In the genomic region with DNA sequence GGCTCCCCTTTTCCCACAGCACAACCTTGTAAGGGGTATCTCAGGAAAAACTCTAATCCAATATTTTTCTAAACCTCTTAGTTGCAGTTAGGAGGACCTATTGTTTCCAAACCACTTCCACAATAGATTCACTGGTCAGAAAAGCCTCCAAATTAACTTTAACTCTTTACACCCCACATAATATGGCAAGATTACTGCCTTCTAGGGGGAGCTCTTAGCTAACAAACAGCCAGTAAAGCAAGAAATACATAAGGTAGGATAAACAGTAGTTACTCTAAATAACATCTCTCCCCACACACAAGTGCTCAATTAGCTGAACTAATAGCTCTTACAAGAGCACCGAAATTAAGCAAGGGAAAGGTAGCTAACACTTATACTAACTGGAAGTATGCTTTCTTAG, we compare ENCODE assay signal across 25 cellular contexts.
DNase-seq lines count a peak whose midpoint lies in the region; ATAC-seq, FAIRE-seq and TF ChIP-seq lines count a peak whose summit lies in the region.
"Had no signal": no experiment of that assay in that cellular context is flagged by ENCODE, and none has a peak within 500 bp of the region (broad histone marks: within the 10 kb centered on the region; RNA-seq: fewer than 3 reads in every experiment).

No MANE protein-coding gene starts in this region.

- peak overlapping the region; percentile 85; the same call in 1 of the 2 replicates for H2BK5ac ChIP-seq in H1 (ENCODE audit: low read depth, low read length)
- H2BK5ac ChIP-seq in mesendoderm (ENCODE audit: low read length), result no peak overlapping the region

- TF ChIP-seq EP300 in H1 (IDR thresholded peaks at IDR 0.05; ENCODE audit: borderline replicate concordance in 1 of 2, low read depth in 2 of 2, low read length in 2 of 2), result no peak

- H3K56ac ChIP-seq in H1 (replicated peaks; ENCODE audit: insufficient read length, low read depth, low read length) (no peak overlapping the region), mesendoderm (ENCODE audit: low read length) (no peak overlapping the region)

- H3K4me2 ChIP-seq in H1 (ENCODE audit: insufficient read depth in 1 of 2, low read depth in 2 of 2, low read length in 2 of 2) (peak overlapping the region in 1 of 2 experiments; percentile 19; a peak in 1 of 4 replicates), mesendoderm (ENCODE audit: low read length) (no peak overlapping the region)
- H3K4me2 ChIP-seq: BLaER1 treated with 17β-estradiol and CSF1 and Interleukin-3, amounts not matched to agents 10 nM and 100 nM had no signal

- no peak overlapping the region for H4K5ac ChIP-seq in H1 (ENCODE audit: insufficient read length, low read depth, low read length)
- no peak overlapping the region for H4K5ac ChIP-seq in mesendoderm (ENCODE audit: low read length)

- peak overlapping the region; percentile 51; the same call in 1 of the 2 replicates for H3K27ac ChIP-seq in HUES6 (ENCODE audit: low read depth, low read length)
- H3K27ac ChIP-seq in H1 (ENCODE audit: low read depth, low read length), result no peak overlapping the region
- peak overlapping the region; percentile 29 for H3K27ac ChIP-seq in mesendoderm (ENCODE audit: low read depth, low read length)
- no peak overlapping the region for H3K27ac ChIP-seq in body of pancreas
- H3K27ac ChIP-seq: BLaER1 treated with 17β-estradiol and CSF1 and Interleukin-3, amounts not matched to agents 10 nM and 100 nM had no signal

- H3K4me1 ChIP-seq in HUES6 (ENCODE audit: control insufficient read depth, insufficient read depth, low read length) (peaks cover 39% of the 10 kb centered on the region), H1 (replicated peaks in 1 of 4; ENCODE audit: control insufficient read depth in 3 of 4, insufficient read depth in 4 of 4, low read length in 3 of 4) (peaks cover 5 to 17% (median 12%) of the 10 kb centered on the region in 4 experiments; a peak in 6 of 7 replicates), mesendoderm (ENCODE audit: control insufficient read depth, low read depth, low read length) (peaks cover 2% of the 10 kb centered on the region), body of pancreas (no peaks in the 10 kb centered on the region)

- TF ChIP-seq CTCF in H1 (IDR thresholded peaks at IDR 0.05; ENCODE audit: control extremely low read depth in 1 of 3, insufficient read depth in 1 of 3, low read depth in 1 of 3, low read length in 3 of 3) (peak in 2 of 3 experiments; percentile 3 to 20; a peak in 2 of 4 replicates), body of pancreas (IDR thresholded peaks at IDR 0.05) (no peak)

- WGBS in H1 (ENCODE audit: extremely low coverage in 1 of 2, insufficient coverage in 1 of 2, insufficient read length in 1 of 2, insufficient replicate concordance in 2 of 2, low coverage in 1 of 2, low lambda C conversion rate in 2 of 2, missing lambda C conversion rate in 1 of 2), 2 experiments, result 87% methylated on average over 1 of the region's 1 CpG; no CpG with 5 or more reads in 1 of the 2 experiments
- WGBS in mesendoderm (ENCODE audit: extremely low coverage, insufficient coverage, low lambda C conversion rate), result no CpG with 5 or more reads among the region's 1 CpG
- 42 to 61% methylated on average over 1 of the region's 1 CpG for WGBS in body of pancreas, 2 donors

- POLR2A ChIA-PET in H1 (lab: Charles Lee; ENCODE audit: partially characterized antibody), result no interaction called here

- H3K4ac ChIP-seq in H1 (replicated peaks; ENCODE audit: insufficient read length, low read depth, low read length), result no peak overlapping the region
- H3K4ac ChIP-seq in mesendoderm (ENCODE audit: low read depth, low read length), result no peak overlapping the region

- H3K79me2 ChIP-seq in H1 (ENCODE audit: control insufficient read depth in 1 of 2, insufficient read depth in 2 of 2, low read length in 2 of 2) (no peaks in the 10 kb centered on the region), mesendoderm (ENCODE audit: control insufficient read depth, insufficient read depth, low read length) (no peaks in the 10 kb centered on the region)

- H3K18ac ChIP-seq in H1 (ENCODE audit: extremely low read depth, low read length), result peak overlapping the region; percentile 95
- peak overlapping the region; percentile 76 for H3K18ac ChIP-seq in mesendoderm (ENCODE audit: low read length)

- H3K9me3 ChIP-seq in HUES6 (ENCODE audit: control insufficient read depth, insufficient read depth, low read depth, low read length), result peaks cover 4% of the 10 kb centered on the region; the same call in 1 of the 2 replicates
- no peaks in the 10 kb centered on the region for H3K9me3 ChIP-seq in H1 (ENCODE audit: insufficient read depth in 2 of 2, low read depth in 1 of 2, low read length in 1 of 2)
- H3K9me3 ChIP-seq in body of pancreas, result no peaks in the 10 kb centered on the region
- H3K9me3 ChIP-seq: BLaER1 treated with 17β-estradiol and CSF1 and Interleukin-3, amounts not matched to agents 10 nM and 100 nM; HAP-1 had no signal

- no peak overlapping the region for H3K23ac ChIP-seq in H1 (ENCODE audit: insufficient read length)
- H3K23ac ChIP-seq in mesendoderm (ENCODE audit: low read length), result no peak overlapping the region

- no peaks in the 10 kb centered on the region for H3K27me3 ChIP-seq in HUES6 (ENCODE audit: control insufficient read depth, insufficient read depth, low read length)
- H3K27me3 ChIP-seq in H1 (replicated peaks in 1 of 4; ENCODE audit: control insufficient read depth in 3 of 4, extremely low read depth in 1 of 4, insufficient read depth in 3 of 4, low read length in 3 of 4), result no peaks in the 10 kb centered on the region
- H3K27me3 ChIP-seq in mesendoderm (ENCODE audit: insufficient read depth, low read length, poor library complexity), result no peaks in the 10 kb centered on the region
- no peaks in the 10 kb centered on the region for H3K27me3 ChIP-seq in body of pancreas
- H3K27me3 ChIP-seq: BLaER1 treated with 17β-estradiol and CSF1 and Interleukin-3, amounts not matched to agents 10 nM and 100 nM had no signal

- H3K23me2 ChIP-seq in H1 (ENCODE audit: low read depth, low read length), result no peaks in the 10 kb centered on the region

- DNase-seq in ELR (ENCODE audit: low read depth) (peak; percentile 26), H1 (ENCODE audit: low read depth in 1 of 2, low spot score in 2 of 2) (no peak), mesendoderm (no peak), DMS 273 treated with DMSO at 0.1 percent for 48 hours (lab: John Stamatoyannopoulos, UW) (no peak), body of pancreas (no peak)
- no peak for DNase-seq in stimulated activated naive CD8-positive, alpha-beta T cell treated with anti-CD3 and anti-CD28 coated beads, Interleukin-15, Interleukin-2, amounts not matched to agents 100 U/mL and 50 U/mL, for 24 hours
- DNase-seq: CD8-positive, alpha-beta memory T cell; DMS79 treated with DMSO at 0.1 percent for 48 hours; Kasumi-1; MV-4-11; NCI-H1105; NCI-H1436 treated with DMSO at 0.1 percent for 48 hours; NCI-H187 treated with DMSO at 0.1 percent for 48 hours; NCI-H2107; NCI-H446; NCI-H524 treated with DMSO at 0.1 percent for 48 hours; NCI-H774; T-helper 1 cell had no signal

- peak overlapping the region; percentile 67; the same call in 1 of the 2 replicates for H2AFZ ChIP-seq in H1 (ENCODE audit: low read length)

- H4K8ac ChIP-seq in H1 (ENCODE audit: extremely low read depth, insufficient read depth, low read length) (no peak overlapping the region), mesendoderm (ENCODE audit: low read depth, low read length) (no peak overlapping the region)

- 0 out of 2 replicates have a peak overlapping the region, but pooled peaks have one; percentile 17 for H2BK12ac ChIP-seq in H1 (ENCODE audit: low read depth, low read length)

- H3K9ac ChIP-seq in HUES6 (ENCODE audit: low read length) (no peak overlapping the region), H1 (replicated peaks in 1 of 4; ENCODE audit: extremely low read depth in 1 of 4, low read depth in 3 of 4, low read length in 3 of 4) (no peak overlapping the region; a peak in 1 of 7 replicates), mesendoderm (ENCODE audit: low read length) (no peak overlapping the region)
- H3K9ac ChIP-seq: BLaER1 treated with 17β-estradiol and CSF1 and Interleukin-3, amounts not matched to agents 10 nM and 100 nM had no signal

- intact Hi-C loops in body of pancreas (cut with DNase I), result no loop called here

- peak overlapping the region; percentile 66 for H4K91ac ChIP-seq in H1 (replicated peaks; ENCODE audit: insufficient read length, low read length)

- H3K36me3 ChIP-seq in HUES6 (ENCODE audit: control insufficient read depth, insufficient read depth, low read length) (no peaks in the 10 kb centered on the region), H1 (ENCODE audit: control insufficient read depth in 2 of 4, insufficient read depth in 4 of 4, low read length in 3 of 4) (no peaks in the 10 kb centered on the region), mesendoderm (ENCODE audit: control insufficient read depth, insufficient read depth, low read length) (no peaks in the 10 kb centered on the region), body of pancreas (replicated peaks in 1 of 2; ENCODE audit: insufficient read depth in 1 of 2, low read depth in 2 of 2) (no peaks in the 10 kb centered on the region)
- H3K36me3 ChIP-seq: BLaER1 treated with 17β-estradiol and CSF1 and Interleukin-3, amounts not matched to agents 10 nM and 100 nM; HAP-1 had no signal

- H2BK20ac ChIP-seq in H1 (ENCODE audit: low read length), result no peak overlapping the region

- H2BK15ac ChIP-seq in H1 (ENCODE audit: low read length) (no peak overlapping the region), mesendoderm (replicated peaks; ENCODE audit: low read depth) (peak overlapping the region; percentile 77)

- peak overlapping the region; percentile 81 for H2BK120ac ChIP-seq in H1 (replicated peaks; ENCODE audit: low read depth, low read length)
- H2BK120ac ChIP-seq in mesendoderm (ENCODE audit: low read depth, low read length), result peak overlapping the region; percentile 35

- H3K14ac ChIP-seq in H1 (ENCODE audit: insufficient read length), result no peak overlapping the region

- CTCF ChIA-PET in H1 (lab: Charles Lee; ENCODE audit: partially characterized antibody), result interaction anchor here (1.1 to 1.4 kb wide), 5 partner anchors 16 to 1261 kb away, joined by 3 to 6 read pairs (median 3); no protein-coding TSS in a partner anchor

- H2AK5ac ChIP-seq in H1 (ENCODE audit: low read depth, low read length) (no peak overlapping the region), mesendoderm (ENCODE audit: low read length) (no peak overlapping the region)

- H3K79me1 ChIP-seq in H1 (ENCODE audit: low read depth, low read length), result no peaks in the 10 kb centered on the region
- H3K79me1 ChIP-seq in mesendoderm (ENCODE audit: low read length), result no peaks in the 10 kb centered on the region

- H3K4me3 ChIP-seq in HUES6 (ENCODE audit: low read depth, low read length), result no peak overlapping the region
- no peak overlapping the region for H3K4me3 ChIP-seq in H1 (ENCODE audit: extremely low read depth in 1 of 4, insufficient read depth in 2 of 4, low read depth in 3 of 4, low read length in 4 of 4)
- H3K4me3 ChIP-seq in mesendoderm (ENCODE audit: low read length), result no peak overlapping the region
- no peak overlapping the region for H3K4me3 ChIP-seq in body of pancreas
- H3K4me3 ChIP-seq: BLaER1 treated with 17β-estradiol and CSF1 and Interleukin-3, amounts not matched to agents 10 nM and 100 nM; HAP-1 had no signal

- no peak for FAIRE-seq in H1 (lab: Jason Lieb, UNC)
- FAIRE-seq: GM19239, HepG2, RCC 7860 had no signal

- TF ChIP-seq POLR2A in H1 (IDR thresholded peaks at IDR 0.05; ENCODE audit: control extremely low read depth in 1 of 2, low read depth in 2 of 2, low read length in 2 of 2) (no peak), body of pancreas (IDR thresholded peaks at IDR 0.05) (no peak)

- no peak for ATAC-seq in HG03196 (IDR thresholded peaks at IDR 0.05; ENCODE audit: unreplicated experiment)
- ATAC-seq in stimulated activated naive CD8-positive, alpha-beta T cell treated with anti-CD3 and anti-CD28 coated beads, Interleukin-15, Interleukin-2, amounts not matched to agents 100 U/mL and 50 U/mL, for 24 hours, result no peak
- no peak for ATAC-seq in body of pancreas
- ATAC-seq: HepG2 had no signal

- peak; percentile 60 to 64 for TF ChIP-seq RAD21 in H1 (IDR thresholded peaks at IDR 0.05 in 1 of 2, conservative IDR thresholded peaks at IDR 0.05 in 1 of 2; ENCODE audit: low read depth in 2 of 2, low read length in 2 of 2)

- H4K20me1 ChIP-seq in H1 (replicated peaks in 1 of 2; ENCODE audit: control insufficient read depth in 1 of 2, insufficient read depth in 2 of 2, low read length in 2 of 2), result no peaks in the 10 kb centered on the region
- H4K20me1 ChIP-seq: BLaER1 treated with 17β-estradiol and CSF1 and Interleukin-3, amounts not matched to agents 10 nM and 100 nM had no signal

Comparison
In these comparisons a context has a peak if more than half of its experiments do, and no peak if none do; other contexts are left out.
1. H3K27ac ChIP-seq: peak in HUES6 (single experiment) and mesendoderm (single experiment); none in H1 (single experiment) and body of pancreas (0 of 4).
2. CTCF ChIP-seq: peak in H1 (2 of 3); none in body of pancreas (0 of 7).